In the genomic region with DNA sequence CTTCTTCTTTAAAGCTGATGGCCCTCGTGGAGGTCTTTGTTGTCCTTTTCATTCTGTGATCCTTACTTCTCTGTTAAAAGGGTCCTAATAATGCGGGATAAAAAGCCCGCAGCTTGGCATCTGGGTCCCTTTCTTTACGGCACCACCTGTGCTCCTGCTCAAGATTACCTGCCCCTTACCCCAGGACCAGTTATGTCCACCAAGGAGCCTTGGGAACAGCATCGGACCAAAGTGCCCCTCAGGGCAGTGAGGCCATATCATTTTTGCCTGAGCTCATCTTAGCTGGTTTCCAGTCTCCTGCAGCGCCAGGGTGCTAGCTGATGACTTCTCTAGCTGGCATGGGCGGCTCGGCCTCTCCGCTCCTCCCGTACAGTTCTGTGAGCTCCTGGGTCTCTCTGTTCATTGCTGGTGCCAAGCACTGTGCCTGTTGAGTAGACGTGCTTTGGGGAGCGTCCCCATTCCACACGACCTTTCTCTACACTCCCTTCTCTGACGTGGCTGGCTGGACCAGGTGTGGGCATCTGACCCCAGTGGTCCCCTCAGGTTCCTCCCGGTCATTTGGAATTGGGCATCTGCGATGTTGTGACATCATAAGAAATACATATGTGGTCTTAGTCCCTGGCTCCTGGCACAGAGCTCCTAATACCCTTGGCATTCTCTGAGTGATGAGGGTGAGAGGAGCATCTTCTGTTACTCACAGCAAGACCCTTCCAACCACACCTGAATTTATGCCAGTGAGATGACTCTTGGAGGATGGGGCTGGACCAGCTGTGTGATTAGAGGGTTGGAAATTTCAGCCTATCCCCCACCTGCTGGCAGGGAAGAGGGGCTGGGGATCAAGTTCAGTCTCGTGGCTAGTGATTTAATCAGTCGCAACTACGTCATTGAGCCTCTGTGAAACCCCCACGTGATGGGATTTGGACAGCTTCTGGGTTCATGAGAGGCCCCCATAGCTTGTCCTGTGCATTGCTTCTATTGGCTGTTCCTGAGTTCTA, we compare ENCODE assay signal across 26 cellular contexts.
A peak's percentile ranks its signal among the peaks of the same experiment; 100 is the strongest.
DNase-seq lines count a peak whose midpoint lies in the region; ATAC-seq and TF ChIP-seq lines count a peak whose summit lies in the region.
"Had no signal": no experiment of that assay in that cellular context is flagged by ENCODE, and none has a peak within 500 bp of the region (broad histone marks: within the 10 kb centered on the region; RNA-seq: fewer than 3 reads in every experiment).

No MANE protein-coding gene starts in this region.

- no peak for ATAC-seq in Right ventricle myocardium superior (ENCODE audit: poor library complexity)
- no peak for ATAC-seq in HG03432 (IDR thresholded peaks at IDR 0.05; ENCODE audit: unreplicated experiment)
- ATAC-seq in left cardiac atrium, result no peak
- ATAC-seq: A549; activated CD4-positive, CD25-positive, alpha-beta regulatory T cell treated with anti-CD3 and anti-CD28 coated beads, Interleukin-2, amount 50 U/mL, for 24 hours; activated T-cell treated with anti-CD3 and anti-CD28 coated beads, Interleukin-2, amount 50 U/mL, for 72 hours; foreskin keratinocyte; GM23338; mucosa of descending colon had no signal

- peaks cover 12% of the 10 kb centered on the region for H3K27me3 Mint-ChIP-seq in endothelial cell (ENCODE audit: unreplicated experiment)

- H3K27ac ChIP-seq in neuronal stem cell (replicated peaks; ENCODE audit: low read length), result no peak overlapping the region
- H3K27ac ChIP-seq: A549, foreskin keratinocyte, KMS-11, prostate gland, uterus had no signal

- no peak overlapping the region for H2BK120ac ChIP-seq in neuronal stem cell (ENCODE audit: low read depth, low read length)

- no peak overlapping the region for H3K4me3 Mint-ChIP-seq in endothelial cell (ENCODE audit: unreplicated experiment)
- H3K4me3 Mint-ChIP-seq: activated naive CD8-positive, alpha-beta T cell treated with anti-CD3 and anti-CD28 coated beads for 36 hours; activated T-cell treated with anti-CD3 and anti-CD28 coated beads, Interleukin-2, amount 50 U/mL, for 72 hours; CD8-positive, alpha-beta memory T cell; central memory CD8-positive, alpha-beta T cell; GM23338; neural crest cell had no signal

- H3K4me1 ChIP-seq in neuronal stem cell (ENCODE audit: control insufficient read depth in 2 of 2, insufficient read depth in 1 of 2, low read depth in 1 of 2, low read length in 2 of 2), result no peaks in the 10 kb centered on the region
- H3K4me1 ChIP-seq: A549, foreskin keratinocyte, prostate gland, uterus had no signal

- TF ChIP-seq CTCF in endothelial cell (IDR thresholded peaks at IDR 0.05; ENCODE audit: unreplicated experiment), result no peak

- H3K4me3 ChIP-seq in neuronal stem cell (ENCODE audit: low read length in 2 of 2), result no peak overlapping the region
- H3K4me3 ChIP-seq: A549, GM23338, mucosa of descending colon, prostate gland, uterus had no signal

- H4K91ac ChIP-seq in neuronal stem cell (ENCODE audit: low read depth, low read length, poor library complexity), result no peak overlapping the region

- no peak overlapping the region for H3K9ac ChIP-seq in neuronal stem cell (ENCODE audit: low read depth, low read length, poor library complexity)
- H3K9ac ChIP-seq: KMS-11 had no signal

- H3K4me1 Mint-ChIP-seq in endothelial cell (ENCODE audit: unreplicated experiment), result no peaks in the 10 kb centered on the region
- H3K4me1 Mint-ChIP-seq: activated naive CD8-positive, alpha-beta T cell treated with anti-CD3 and anti-CD28 coated beads for 36 hours; CD8-positive, alpha-beta memory T cell; central memory CD8-positive, alpha-beta T cell; GM23338 had no signal

- intact Hi-C loops in cardiac septum (cut with DNase I), result no loop called here
- intact Hi-C loops in Right ventricle myocardium superior (cut with DNase I), result no loop called here
- intact Hi-C loops in left cardiac atrium (cut with DNase I), result no loop called here

- H3K79me1 ChIP-seq in neuronal stem cell (ENCODE audit: low read depth, low read length), result no peaks in the 10 kb centered on the region

- H3K36me3 ChIP-seq in neuronal stem cell (replicated peaks in 1 of 2; ENCODE audit: control insufficient read depth in 2 of 2, insufficient read depth in 2 of 2, low read length in 2 of 2), result no peaks in the 10 kb centered on the region
- H3K36me3 ChIP-seq: prostate gland, uterus had no signal

- DNase-seq in cardiac septum (ENCODE audit: low spot score), result peak; percentile 33
- no peak for DNase-seq in Right ventricle myocardium superior
- peak; percentile 0 for DNase-seq in endothelial cell (ENCODE audit: low spot score)
- no peak for DNase-seq in neuronal stem cell (ENCODE audit: low spot score)
- peak; percentile 29 for DNase-seq in ureter (ENCODE audit: low spot score)
- no peak for DNase-seq in left cardiac atrium
- DNase-seq in NCI-H2171 (lab: John Stamatoyannopoulos, UW), result no peak
- DNase-seq: activated naive CD8-positive, alpha-beta T cell treated with anti-CD3 and anti-CD28 coated beads for 36 hours; activated T-cell treated with anti-CD3 and anti-CD28 coated beads, Interleukin-2, amount 50 U/mL, for 72 hours; DMS153; erythroblast; foreskin keratinocyte; NCI-H1694; NCI-H2171 treated with DMSO at 0.1 percent for 48 hours; T-helper 1 cell had no signal

- H3K14ac ChIP-seq in neuronal stem cell (ENCODE audit: low read length), result no peak overlapping the region

- peak overlapping the region; percentile 14 for H2BK15ac ChIP-seq in neuronal stem cell (ENCODE audit: low read length)

- H3K27ac Mint-ChIP-seq in endothelial cell (ENCODE audit: unreplicated experiment), result no peak overlapping the region
- H3K27ac Mint-ChIP-seq: activated T-cell treated with anti-CD3 and anti-CD28 coated beads, Interleukin-2, amount 50 U/mL, for 72 hours; CD8-positive, alpha-beta memory T cell; GM23338 had no signal

- no peak overlapping the region for H2BK5ac ChIP-seq in neuronal stem cell (ENCODE audit: low read length)

- no peaks in the 10 kb centered on the region for H3K27me3 ChIP-seq in neuronal stem cell (ENCODE audit: control insufficient read depth in 3 of 3, insufficient read depth in 3 of 3, low read depth in 1 of 3, low read length in 3 of 3)
- H3K27me3 ChIP-seq: foreskin keratinocyte, uterus had no signal

- no peak overlapping the region for H3K4me2 ChIP-seq in neuronal stem cell (ENCODE audit: insufficient read depth, low read length, poor library complexity, severe bottlenecking)
- H3K4me2 ChIP-seq: A549, GM23338, KMS-11 had no signal

- H2BK12ac ChIP-seq in neuronal stem cell (ENCODE audit: low read length), result peak overlapping the region; percentile 23

- H2AK5ac ChIP-seq in neuronal stem cell (ENCODE audit: low read depth, low read length), result peak overlapping the region; percentile 51

- H3K36me3 Mint-ChIP-seq in endothelial cell (ENCODE audit: low read depth, unreplicated experiment), result peaks cover 4% of the 10 kb centered on the region
- H3K36me3 Mint-ChIP-seq: activated naive CD8-positive, alpha-beta T cell treated with anti-CD3 and anti-CD28 coated beads for 36 hours; CD8-positive, alpha-beta memory T cell had no signal

- H3K18ac ChIP-seq in neuronal stem cell (ENCODE audit: low read length), result no peak overlapping the region

- H3K9me3 Mint-ChIP-seq in endothelial cell (ENCODE audit: unreplicated experiment), result no peaks in the 10 kb centered on the region
- H3K9me3 Mint-ChIP-seq: CD8-positive, alpha-beta memory T cell; central memory CD8-positive, alpha-beta T cell had no signal

- no peak overlapping the region for H2AFZ ChIP-seq in neuronal stem cell (ENCODE audit: low read length)
- H2AFZ ChIP-seq: GM23338 had no signal

- H3K23ac ChIP-seq in neuronal stem cell (ENCODE audit: low read depth, low read length, poor library complexity), result no peak overlapping the region

- no peak overlapping the region for H3K4ac ChIP-seq in neuronal stem cell (ENCODE audit: low read length)

- no peak overlapping the region for H4K8ac ChIP-seq in neuronal stem cell (ENCODE audit: low read depth, low read length)

- no CpG with 5 or more reads among the region's 20 CpGs for WGBS in neuronal stem cell (ENCODE audit: extremely low coverage in 2 of 2, insufficient read length in 2 of 2, insufficient replicate concordance in 1 of 2), 2 donors

- peaks cover 0 to 5% of the 10 kb centered on the region in 2 donors for H3K9me3 ChIP-seq in neuronal stem cell (replicated peaks in 1 of 2; ENCODE audit: control insufficient read depth in 2 of 2, insufficient read depth in 1 of 2, low read depth in 1 of 2, low read length in 2 of 2)
- H3K9me3 ChIP-seq: A549, mucosa of descending colon, prostate gland, uterus had no signal

Comparison
In these comparisons a context has a peak if more than half of its experiments do, and no peak if none do; other contexts are left out.
1. DNase-seq: peak in cardiac septum (single experiment), endothelial cell (single experiment) and ureter (single experiment); none in Right ventricle myocardium superior (single experiment), neuronal stem cell (single experiment), left cardiac atrium (single experiment) and NCI-H2171 (single experiment).